Comparison of ENCODE assay signal across 1 cellular context in the genomic region with DNA sequence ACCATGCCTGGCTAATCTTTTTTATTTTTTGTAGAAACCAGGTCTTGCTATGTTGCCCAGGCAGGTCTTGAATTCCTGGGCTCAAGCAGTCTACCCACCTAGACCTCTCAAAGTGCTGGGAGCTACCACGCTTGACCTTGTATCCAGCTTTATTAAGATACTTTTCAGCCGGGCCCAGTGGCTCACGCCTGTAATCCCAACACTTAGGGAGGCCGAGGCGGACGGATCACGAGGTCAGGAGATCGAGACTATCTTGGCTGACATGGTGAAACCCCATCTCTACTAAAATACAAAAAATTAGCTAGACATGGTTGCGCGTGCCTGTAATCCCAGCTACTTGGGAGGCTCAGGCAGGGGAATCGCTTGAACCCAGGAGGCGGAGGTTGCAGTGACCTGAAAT. TPM values are rescaled to one million over a fixed set of nuclear protein-coding genes. Genes with fewer than 3 reads are reported as not detected.
"Had no signal": no experiment of that assay in that cellular context is flagged by ENCODE, and none has a peak within 500 bp of the region (broad histone marks: within the 10 kb centered on the region; RNA-seq: fewer than 3 reads in every experiment).

No MANE protein-coding gene starts in this region.

RNA-seq across cellular contexts. Expression of gene GAREM1, which starts 4.4 kb away (rescaled TPM):
- total RNA-seq: G401 had no signal
